Comparison of ENCODE assay signal across 17 cellular contexts in genomic region chr17:27741361-27741861, GRCh38. TPM values are rescaled to one million over a fixed set of nuclear protein-coding genes. Genes with fewer than 3 reads are reported as not detected.
DNase-seq lines count a peak whose midpoint lies in the region; ATAC-seq and TF ChIP-seq lines count a peak whose summit lies in the region.
"Had no signal": no experiment of that assay in that cellular context is flagged by ENCODE, and none has a peak within 500 bp of the region (broad histone marks: within the 10 kb centered on the region; RNA-seq: fewer than 3 reads in every experiment).

No MANE protein-coding gene starts in this region.

- no peak overlapping the region for H3K4me3 Mint-ChIP-seq in osteocyte (ENCODE audit: unreplicated experiment)
- no peak overlapping the region for H3K4me3 Mint-ChIP-seq in CD8-positive, alpha-beta memory T cell
- H3K4me3 Mint-ChIP-seq: activated CD4-positive, alpha-beta T cell treated with anti-CD3 and anti-CD28 coated beads, Interleukin-2, amount 10 ng/mL, durations not matched to agents 24 days and 14 days had no signal

- H3K9me3 Mint-ChIP-seq in osteocyte (ENCODE audit: unreplicated experiment) = no peaks in the 10 kb centered on the region
- no peaks in the 10 kb centered on the region for H3K9me3 Mint-ChIP-seq in CD8-positive, alpha-beta memory T cell
- H3K9me3 Mint-ChIP-seq: activated CD4-positive, alpha-beta T cell treated with anti-CD3 and anti-CD28 coated beads, Interleukin-2, amount 10 ng/mL, durations not matched to agents 24 days and 14 days had no signal

- no peaks in the 10 kb centered on the region for H3K36me3 Mint-ChIP-seq in osteocyte (ENCODE audit: unreplicated experiment)
- H3K36me3 Mint-ChIP-seq in CD8-positive, alpha-beta memory T cell = no peaks in the 10 kb centered on the region

- no peaks in the 10 kb centered on the region for H3K4me1 Mint-ChIP-seq in osteocyte (ENCODE audit: unreplicated experiment)
- no peaks in the 10 kb centered on the region for H3K4me1 Mint-ChIP-seq in CD8-positive, alpha-beta memory T cell
- H3K4me1 Mint-ChIP-seq: activated CD4-positive, alpha-beta T cell treated with anti-CD3 and anti-CD28 coated beads, Interleukin-2, amount 10 ng/mL, durations not matched to agents 24 days and 14 days had no signal

- BruUV-seq in Panc1 (replicated peaks; lab: Mats Ljungman, UMichigan) = no TSS peak

- WGBS in esophagus muscularis mucosa = 52% methylated on average over 9 of the region's 9 CpGs

- POLR2A ChIA-PET in Panc1 (lab: Charles Lee) = no interaction called here
- POLR2A ChIA-PET in CD8-positive, alpha-beta memory T cell (lab: Charles Lee) = no interaction called here

- H3K4me3 ChIP-seq in Panc1 (ENCODE audit: low read depth in 2 of 2, low read length in 2 of 2) = no peak overlapping the region
- H3K4me3 ChIP-seq in esophagus muscularis mucosa = no peak overlapping the region
- H3K4me3 ChIP-seq in CD8-positive, alpha-beta memory T cell (ENCODE audit: low read length) = no peak overlapping the region
- H3K4me3 ChIP-seq: thyroid gland had no signal

- TF ChIP-seq EP300 in esophagus muscularis mucosa (IDR thresholded peaks at IDR 0.05) = no peak

- H3K9me3 ChIP-seq in Panc1 (ENCODE audit: control insufficient read depth, insufficient read depth, low read depth, low read length) = no peaks in the 10 kb centered on the region
- no peaks in the 10 kb centered on the region for H3K9me3 ChIP-seq in esophagus muscularis mucosa
- H3K9me3 ChIP-seq in CD8-positive, alpha-beta memory T cell (ENCODE audit: low read length) = no peaks in the 10 kb centered on the region
- H3K9me3 ChIP-seq: thyroid gland had no signal

- H3K36me3 ChIP-seq in Panc1 (ENCODE audit: control insufficient read depth, insufficient read depth, low read length) (no peaks in the 10 kb centered on the region), esophagus muscularis mucosa (no peaks in the 10 kb centered on the region)
- H3K36me3 ChIP-seq in CD8-positive, alpha-beta memory T cell (ENCODE audit: insufficient read depth, low read length) = no peaks in the 10 kb centered on the region
- H3K36me3 ChIP-seq: brain microvascular endothelial cell, thyroid gland had no signal

- no peak overlapping the region for H3K27ac ChIP-seq in Panc1 (ENCODE audit: low read length)
- H3K27ac ChIP-seq in esophagus muscularis mucosa (replicated peaks in 1 of 4) = no peak overlapping the region
- no peak overlapping the region for H3K27ac ChIP-seq in CD8-positive, alpha-beta memory T cell (ENCODE audit: low read depth, low read length)
- H3K27ac ChIP-seq: brain microvascular endothelial cell, thyroid gland had no signal

- TF ChIP-seq CTCF in Panc1 (IDR thresholded peaks at IDR 0.05) = no peak
- TF ChIP-seq CTCF in esophagus muscularis mucosa (IDR thresholded peaks at IDR 0.05) = no peak
- no peak for TF ChIP-seq CTCF in osteocyte (IDR thresholded peaks at IDR 0.05)

- H3K27ac Mint-ChIP-seq in osteocyte (ENCODE audit: unreplicated experiment) = no peak overlapping the region
- H3K27ac Mint-ChIP-seq in CD8-positive, alpha-beta memory T cell = no peak overlapping the region
- H3K27ac Mint-ChIP-seq: activated CD4-positive, alpha-beta T cell treated with anti-CD3 and anti-CD28 coated beads, Interleukin-2, amount 10 ng/mL, durations not matched to agents 24 days and 14 days had no signal

- intact Hi-C loops in Panc1 (cut with micrococcal nuclease; ENCODE audit: unreplicated experiment) (no loop called here), esophagus muscularis mucosa (cut with DNase I) (no loop called here)

- DNase-seq in ELR (ENCODE audit: low read depth) = peak; percentile 22
- DNase-seq in Panc1 (ENCODE audit: low read depth, low spot score) = no peak
- peak; percentile 86 for DNase-seq in esophagus muscularis mucosa (ENCODE audit: extremely low spot score)
- peak; percentile 73 for DNase-seq in osteocyte (ENCODE audit: extremely low spot score, unreplicated experiment)
- DNase-seq in HuH-7 (ENCODE audit: low spot score) = no peak
- no peak for DNase-seq in stimulated activated naive CD4-positive, alpha-beta T cell treated with Interleukin-2 at 50 U/mL for 16 hours (lab: John Stamatoyannopoulos, UW)
- DNase-seq in DMS53 treated with DMSO at 0.1 percent for 48 hours (lab: John Stamatoyannopoulos, UW; ENCODE audit: unreplicated experiment) = no peak
- no peak for DNase-seq in CD8-positive, alpha-beta memory T cell
- DNase-seq: activated CD4-positive, alpha-beta T cell treated with anti-CD3 and anti-CD28 coated beads, Interleukin-2, amount 10 ng/mL, durations not matched to agents 24 days and 14 days; activated naive CD4-positive, alpha-beta T cell treated with Interleukin-2 at 50 U/mL for 16 hours; brain microvascular endothelial cell; DMS79 treated with DMSO at 0.1 percent for 48 hours; NCI-H1694 treated with DMSO at 0.1 percent for 48 hours had no signal

- CTCF ChIA-PET in Panc1 (lab: Charles Lee) = interaction anchor here (0.7 to 1.6 kb wide), 2 partner anchors 15 to 129 kb away, joined by 3 to 5 read pairs; no protein-coding TSS in a partner anchor
- CTCF ChIA-PET in CD8-positive, alpha-beta memory T cell (lab: Charles Lee) = interaction anchor here (0.8 kb wide), 1 partner anchor 15 kb away, joined by 3 read pairs; no protein-coding TSS in a partner anchor

- H3K27me3 Mint-ChIP-seq in osteocyte (ENCODE audit: unreplicated experiment) = peaks cover 7% of the 10 kb centered on the region
- H3K27me3 Mint-ChIP-seq in CD8-positive, alpha-beta memory T cell = peaks cover 2 to 5% of the 10 kb centered on the region in 2 donors

- in situ Hi-C loops in Panc1 (cut with HindIII; ENCODE audit: low pct_unique_long_range_greater_than_20kb, low sequenced_read_pairs) = no loop called here

- H3K4me1 ChIP-seq in Panc1 (ENCODE audit: control insufficient read depth, insufficient read depth, low read length) (no peaks in the 10 kb centered on the region), esophagus muscularis mucosa (no peaks in the 10 kb centered on the region)
- no peaks in the 10 kb centered on the region for H3K4me1 ChIP-seq in CD8-positive, alpha-beta memory T cell (ENCODE audit: insufficient read depth, low read length)

- ATAC-seq in Panc1 = peak; percentile 56; the same call in 1 of the 2 replicates
- ATAC-seq: left lobe of liver had no signal

- H3K27me3 ChIP-seq in Panc1 (ENCODE audit: control insufficient read depth, insufficient read depth, low read length) = no peaks in the 10 kb centered on the region
- no peaks in the 10 kb centered on the region for H3K27me3 ChIP-seq in esophagus muscularis mucosa
- H3K27me3 ChIP-seq in CD8-positive, alpha-beta memory T cell (ENCODE audit: insufficient read depth, low read length, poor library complexity, severe bottlenecking) = no peaks in the 10 kb centered on the region
- H3K27me3 ChIP-seq: brain microvascular endothelial cell, thyroid gland had no signal

- TF ChIP-seq POLR2A in esophagus muscularis mucosa (IDR thresholded peaks at IDR 0.05; ENCODE audit: low read depth) = no peak

RNA-seq across cellular contexts. Expression of gene NOS2, which starts 58.9 kb away (rescaled TPM):
- 0.08 TPM for total RNA-seq in Panc1 (2021; ENCODE audit: unreplicated experiment)
- polyA plus RNA-seq in Panc1 (2012; ENCODE audit: insufficient read length) = 0.07 TPM
- under 1 TPM in 3 of 4 donors, not detected in 1; 0.13 to 0.69 (median 0.33) TPM for total RNA-seq in esophagus muscularis mucosa
- not detected in 2 replicates for total RNA-seq in osteocyte
- total RNA-seq in CD8-positive, alpha-beta memory T cell = under 1 TPM in 1 of 2 experiments, not detected in 1; 0.07 TPM
- not detected for polyA plus RNA-seq in CD8-positive, alpha-beta memory T cell
- total RNA-seq: activated CD4-positive, alpha-beta T cell treated with anti-CD3 and anti-CD28 coated beads, Interleukin-2, amount 10 ng/mL, durations not matched to agents 24 days and 14 days; fibroblast of villous mesenchyme; left lobe of liver; NCI-H460 had no signal

Comparison
In these comparisons a context has a peak if more than half of its experiments do, and no peak if none do; other contexts are left out.
1. DNase-seq: peak in ELR (single experiment), esophagus muscularis mucosa (single experiment) and osteocyte (single experiment); none in Panc1 (single experiment), HuH-7 (single experiment), stimulated activated naive CD4-positive, alpha-beta T cell treated with Interleukin-2 at 50 U/mL for 16 hours (single experiment), DMS53 treated with DMSO at 0.1 percent for 48 hours (single experiment) and CD8-positive, alpha-beta memory T cell (0 of 5).